ENCODE assay signal across 11 cellular contexts in the genomic region with DNA sequence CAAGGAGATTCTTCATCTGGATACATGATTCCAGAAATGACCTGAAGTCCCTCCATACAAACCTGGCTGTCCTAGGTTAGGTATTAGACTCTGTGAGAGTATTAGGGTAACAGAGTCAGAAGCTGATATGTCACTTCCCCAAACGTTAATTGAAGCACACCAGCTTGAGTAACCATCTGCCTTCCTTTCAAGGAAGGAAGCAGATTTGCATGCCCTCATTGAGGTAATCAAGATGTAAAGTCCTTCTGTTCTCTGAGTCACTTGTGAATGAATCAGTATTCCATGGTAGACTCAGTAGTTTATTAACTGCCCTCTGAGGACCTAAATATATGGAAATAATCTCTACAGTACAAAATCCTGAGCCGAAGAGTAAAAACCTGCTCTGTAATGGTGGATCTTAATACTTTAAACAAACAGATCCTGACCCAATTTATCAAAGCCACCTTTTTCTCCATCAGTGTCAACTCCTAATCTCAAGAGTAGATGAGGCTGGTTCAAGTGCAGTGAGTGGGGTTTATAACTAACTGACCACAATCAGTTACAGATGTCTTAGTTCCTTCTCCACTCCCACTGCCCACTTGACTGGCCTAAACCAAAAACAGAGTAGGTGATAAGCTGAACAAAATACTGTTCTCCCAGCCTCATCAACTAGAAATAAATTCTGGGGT.
DNase-seq lines count a peak whose midpoint lies in the region; ATAC-seq and TF ChIP-seq lines count a peak whose summit lies in the region.
"Had no signal": no experiment of that assay in that cellular context is flagged by ENCODE, and none has a peak within 500 bp of the region (broad histone marks: within the 10 kb centered on the region; RNA-seq: fewer than 3 reads in every experiment).

No MANE protein-coding gene starts in this region.

- no peak overlapping the region for H3K4me3 ChIP-seq in epithelial cell of esophagus (ENCODE audit: low read length)
- H3K4me3 ChIP-seq in SJCRH30 = no peak overlapping the region
- H3K4me3 ChIP-seq: gastrocnemius medialis had no signal

- no peaks in the 10 kb centered on the region for H3K9me3 ChIP-seq in SJCRH30 (replicated peaks)
- H3K9me3 ChIP-seq: gastrocnemius medialis had no signal

- H3K27ac Mint-ChIP-seq in activated naive CD4-positive, alpha-beta T cell treated with anti-CD3 and anti-CD28 coated beads, Interleukin-2, amount 10 ng/mL, durations not matched to agents 7 days and 5 days = no peak overlapping the region
- H3K27ac Mint-ChIP-seq: activated CD4-positive, alpha-beta memory T cell treated with anti-CD3 and anti-CD28 coated beads for 36 hours had no signal

- H3K36me3 ChIP-seq in SJCRH30 = peaks cover 28% of the 10 kb centered on the region
- H3K36me3 ChIP-seq: gastrocnemius medialis had no signal

- CTCF ChIA-PET in HEK293T (lab: Yijun Ruan, JAX) = no interaction called here
- CTCF ChIA-PET in activated naive CD4-positive, alpha-beta T cell treated with anti-CD3 and anti-CD28 coated beads, Interleukin-2, amount 10 ng/mL, durations not matched to agents 7 days and 5 days (lab: Charles Lee) = interaction anchor here (2.1 kb wide), 1 partner anchor 16 kb away, joined by 7 read pairs; no protein-coding TSS in a partner anchor

- H3K36me3 Mint-ChIP-seq in activated naive CD4-positive, alpha-beta T cell treated with anti-CD3 and anti-CD28 coated beads, Interleukin-2, amount 10 ng/mL, durations not matched to agents 7 days and 5 days = no peaks in the 10 kb centered on the region
- H3K36me3 Mint-ChIP-seq: activated CD4-positive, alpha-beta memory T cell treated with anti-CD3 and anti-CD28 coated beads for 36 hours had no signal

- DNase-seq in DMS 273 (lab: John Stamatoyannopoulos, UW; ENCODE audit: unreplicated experiment) (peak; percentile 79), HPDE6-E6E7 (ENCODE audit: extremely low spot score) (peak; percentile 31), epithelial cell of esophagus (ENCODE audit: low read depth) (peak; percentile 90), SJCRH30 (no peak), HEK293T (ENCODE audit: extremely low spot score) (no peak)
- no peak for DNase-seq in activated naive CD4-positive, alpha-beta T cell treated with Interleukin-2 at 50 U/mL for 16 hours
- no peak for DNase-seq in activated naive CD4-positive, alpha-beta T cell treated with anti-CD3 and anti-CD28 coated beads, Interleukin-2, amount 10 ng/mL, durations not matched to agents 7 days and 5 days
- DNase-seq: activated CD4-positive, alpha-beta memory T cell treated with anti-CD3 and anti-CD28 coated beads for 36 hours; DND-41; gastrocnemius medialis had no signal

- no peak overlapping the region for H3K27ac ChIP-seq in SJCRH30
- H3K27ac ChIP-seq: gastrocnemius medialis had no signal

- H3K4me1 ChIP-seq in SJCRH30 = no peaks in the 10 kb centered on the region
- H3K4me1 ChIP-seq: gastrocnemius medialis had no signal

- no peaks in the 10 kb centered on the region for H3K9me3 Mint-ChIP-seq in activated naive CD4-positive, alpha-beta T cell treated with anti-CD3 and anti-CD28 coated beads, Interleukin-2, amount 10 ng/mL, durations not matched to agents 7 days and 5 days
- H3K9me3 Mint-ChIP-seq: activated CD4-positive, alpha-beta memory T cell treated with anti-CD3 and anti-CD28 coated beads for 36 hours had no signal

- peak; percentile 79 for ATAC-seq in GM21528 (IDR thresholded peaks at IDR 0.05; ENCODE audit: low FRiP score, unreplicated experiment)
- ATAC-seq: gastrocnemius medialis had no signal

- no peak for TF ChIP-seq CTCF in epithelial cell of esophagus (IDR thresholded peaks at IDR 0.05; ENCODE audit: insufficient read depth, low read depth, low read length, missing control alignments)

- POLR2A ChIA-PET in HEK293T (lab: Yijun Ruan, JAX) = no interaction called here

- H3K27me3 Mint-ChIP-seq in activated naive CD4-positive, alpha-beta T cell treated with anti-CD3 and anti-CD28 coated beads, Interleukin-2, amount 10 ng/mL, durations not matched to agents 7 days and 5 days = no peaks in the 10 kb centered on the region

- H3K4me1 Mint-ChIP-seq in activated naive CD4-positive, alpha-beta T cell treated with anti-CD3 and anti-CD28 coated beads, Interleukin-2, amount 10 ng/mL, durations not matched to agents 7 days and 5 days = no peaks in the 10 kb centered on the region

- H3K4me3 Mint-ChIP-seq in activated naive CD4-positive, alpha-beta T cell treated with anti-CD3 and anti-CD28 coated beads, Interleukin-2, amount 10 ng/mL, durations not matched to agents 7 days and 5 days = no peak overlapping the region
- H3K4me3 Mint-ChIP-seq: activated CD4-positive, alpha-beta memory T cell treated with anti-CD3 and anti-CD28 coated beads for 36 hours had no signal

- H3K27me3 ChIP-seq in SJCRH30 = no peaks in the 10 kb centered on the region
- H3K27me3 ChIP-seq: gastrocnemius medialis had no signal

TF ChIP-seq in HEK293T, 16 proteins besides CTCF, POLR2A, EP300 and RAD21:
- TF ChIP-seq FOXA1 (IDR thresholded peaks at IDR 0.05) (no peak), LEF1 (IDR thresholded peaks at IDR 0.05; ENCODE audit: borderline replicate concordance) (no peak), ZNF384 (IDR thresholded peaks at IDR 0.05) (no peak), FOXM1 (IDR thresholded peaks at IDR 0.05; ENCODE audit: borderline replicate concordance) (no peak), FOXK2 (IDR thresholded peaks at IDR 0.05) (no peak), ARNT (IDR thresholded peaks at IDR 0.05) (no peak), BHLHE40 (IDR thresholded peaks at IDR 0.05; ENCODE audit: borderline replicate concordance) (no peak), HDGF (IDR thresholded peaks at IDR 0.05; ENCODE audit: borderline replicate concordance) (no peak)
- TF ChIP-seq, protein P1, sequence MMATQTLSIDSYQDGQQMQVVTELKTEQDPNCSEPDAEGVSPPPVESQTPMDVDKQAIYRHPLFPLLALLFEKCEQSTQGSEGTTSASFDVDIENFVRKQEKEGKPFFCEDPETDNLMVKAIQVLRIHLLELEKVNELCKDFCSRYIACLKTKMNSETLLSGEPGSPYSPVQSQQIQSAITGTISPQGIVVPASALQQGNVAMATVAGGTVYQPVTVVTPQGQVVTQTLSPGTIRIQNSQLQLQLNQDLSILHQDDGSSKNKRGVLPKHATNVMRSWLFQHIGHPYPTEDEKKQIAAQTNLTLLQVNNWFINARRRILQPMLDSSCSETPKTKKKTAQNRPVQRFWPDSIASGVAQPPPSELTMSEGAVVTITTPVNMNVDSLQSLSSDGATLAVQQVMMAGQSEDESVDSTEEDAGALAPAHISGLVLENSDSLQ (IDR thresholded peaks at IDR 0.05) = no peak

Comparison
In these comparisons a context has a peak if more than half of its experiments do, and no peak if none do; other contexts are left out.
1. DNase-seq: peak in DMS 273 (single experiment), HPDE6-E6E7 (single experiment) and epithelial cell of esophagus (single experiment); none in SJCRH30 (0 of 2), HEK293T (single experiment), activated naive CD4-positive, alpha-beta T cell treated with Interleukin-2 at 50 U/mL for 16 hours (single experiment) and activated naive CD4-positive, alpha-beta T cell treated with anti-CD3 and anti-CD28 coated beads, Interleukin-2, amount 10 ng/mL, durations not matched to agents 7 days and 5 days (single experiment).